ENCODE assay signal across 1 cellular context in the genomic region with DNA sequence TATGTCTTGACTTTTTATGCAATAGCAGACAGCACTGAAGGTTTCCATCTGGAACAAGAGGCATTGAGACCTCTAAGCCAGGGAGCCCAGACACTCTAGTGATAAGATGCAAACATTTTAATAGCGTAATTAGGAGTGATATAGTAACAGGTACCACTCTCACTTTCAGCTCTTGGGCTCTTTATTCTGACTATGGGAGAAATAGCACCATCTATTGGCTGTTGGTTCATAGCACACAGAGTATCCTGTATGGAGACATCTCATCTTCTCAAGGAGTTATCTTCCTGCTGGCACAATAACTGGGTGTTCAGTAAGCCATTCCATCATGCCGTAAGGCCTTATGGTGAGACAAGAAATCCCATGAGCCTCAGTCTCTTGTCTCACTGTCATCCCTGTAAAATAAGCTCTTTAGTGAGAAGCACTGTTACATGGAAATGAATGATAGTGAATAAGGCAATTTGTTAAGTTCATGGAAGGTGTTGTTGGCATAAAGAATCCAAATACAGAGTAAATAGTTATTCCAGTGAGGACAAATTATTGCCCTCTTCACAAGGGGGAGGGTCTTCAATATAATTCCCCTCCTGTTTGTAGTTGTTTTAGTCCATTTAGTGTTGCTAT.
TF ChIP-seq lines count a peak whose summit lies in the region.

No MANE protein-coding gene starts in this region.

TF ChIP-seq in GM12878, 131 proteins besides CTCF, POLR2A, EP300 and RAD21:
- TF ChIP-seq SMC3 (IDR thresholded peaks at IDR 0.05; ENCODE audit: borderline replicate concordance, low read length) (peak; percentile 36; the same call in 1 of the 2 replicates), CHD1 (IDR thresholded peaks at IDR 0.05; ENCODE audit: low read depth, low read length) (no peak)
